26 cellular contexts compared by ENCODE assay signal in genomic region chr1:53913352-53914043, GRCh38. TPM values are rescaled to one million over a fixed set of nuclear protein-coding genes. Genes with fewer than 3 reads are reported as not detected.
DNase-seq lines count a peak whose midpoint lies in the region; ATAC-seq and TF ChIP-seq lines count a peak whose summit lies in the region.
"Had no signal": no experiment of that assay in that cellular context is flagged by ENCODE, and none has a peak within 500 bp of the region (broad histone marks: within the 10 kb centered on the region; RNA-seq: fewer than 3 reads in every experiment).

No MANE protein-coding gene starts in this region.

- H3K27ac ChIP-seq in coronary artery: no peak overlapping the region
- H3K27ac ChIP-seq: breast epithelium, C4-2B, pancreas, sigmoid colon, SJCRH30, suprapubic skin had no signal

- peaks cover 9% of the 10 kb centered on the region for H3K4me1 Mint-ChIP-seq in activated CD4-positive, alpha-beta T cell treated with anti-CD3 and anti-CD28 coated beads for 36 hours
- H3K4me1 Mint-ChIP-seq in WTC11: peaks cover 29% of the 10 kb centered on the region
- peaks cover 20% of the 10 kb centered on the region for H3K4me1 Mint-ChIP-seq in type B pancreatic cell (ENCODE audit: unreplicated experiment)

- H3K27me3 Mint-ChIP-seq in activated CD4-positive, alpha-beta T cell treated with anti-CD3 and anti-CD28 coated beads for 36 hours: no peaks in the 10 kb centered on the region
- no peaks in the 10 kb centered on the region for H3K27me3 Mint-ChIP-seq in WTC11 (ENCODE audit: low read depth)
- no peaks in the 10 kb centered on the region for H3K27me3 Mint-ChIP-seq in type B pancreatic cell
- H3K27me3 Mint-ChIP-seq: activated CD4-positive, alpha-beta T cell treated with anti-CD3 and anti-CD28 coated beads, Interleukin-2, amount 10 ng/mL, durations not matched to agents 7 days and 5 days had no signal

- DNase-seq in activated CD4-positive, alpha-beta T cell treated with anti-CD3 and anti-CD28 coated beads for 36 hours: no peak
- DNase-seq in activated CD4-positive, alpha-beta T cell treated with anti-CD3 and anti-CD28 coated beads, Interleukin-2, amount 50 U/mL, for 4 hours: no peak
- DNase-seq in WTC11 (ENCODE audit: low spot score) (no peak), head of caudate nucleus (peak in 22 of 42 donors; percentile 10 to 69 (median 28)), type B pancreatic cell (ENCODE audit: extremely low spot score, unreplicated experiment) (no peak), coronary artery (ENCODE audit: low spot score) (no peak), hepatic stellate cell (ENCODE audit: low spot score) (no peak), NCI-H345 treated with DMSO at 0.1 percent for 48 hours (lab: John Stamatoyannopoulos, UW; ENCODE audit: unreplicated experiment) (no peak)
- DNase-seq: activated CD4-positive, alpha-beta T cell treated with anti-CD3 and anti-CD28 coated beads, Interleukin-2, amount 10 ng/mL, durations not matched to agents 7 days and 5 days; activated CD8-positive, alpha-beta memory T cell treated with anti-CD3 and anti-CD28 coated beads, Interleukin-2, amount 50 U/mL, for 4 hours; activated effector memory CD4-positive, alpha-beta T cell treated with Interleukin-2 at 50 U/mL for 16 hours; DMS153; GF-D8; hippocampal formation; NCI-H2171 treated with DMSO at 0.1 percent for 48 hours; NCI-H82; pancreas; sigmoid colon; SJCRH30 had no signal

- TF ChIP-seq CTCF in WTC11 (IDR thresholded peaks at IDR 0.05): no peak
- TF ChIP-seq CTCF in type B pancreatic cell (conservative IDR thresholded peaks at IDR 0.05): no peak
- no peak for TF ChIP-seq CTCF in coronary artery (IDR thresholded peaks at IDR 0.05)

- CTCF ChIA-PET in activated CD4-positive, alpha-beta T cell treated with anti-CD3 and anti-CD28 coated beads for 36 hours (lab: Charles Lee): interaction anchor here (0.7 to 1.3 kb wide), 8 partner anchors 8 to 361 kb away, joined by 3 to 5 read pairs (median 4); no protein-coding TSS in a partner anchor
- CTCF ChIA-PET in WTC11 (lab: Charles Lee): interaction anchor here (0.8 to 2.8 kb wide), 6 partner anchors 32 to 53 kb away, joined by 3 to 19 read pairs (median 8); partner anchors contain the start of genes IFT25 and LRRC42

- no peak overlapping the region for H3K4me3 Mint-ChIP-seq in activated CD4-positive, alpha-beta T cell treated with anti-CD3 and anti-CD28 coated beads for 36 hours
- H3K4me3 Mint-ChIP-seq in WTC11: peak overlapping the region; percentile 31
- H3K4me3 Mint-ChIP-seq in type B pancreatic cell: no peak overlapping the region
- H3K4me3 Mint-ChIP-seq: activated CD4-positive, alpha-beta T cell treated with anti-CD3 and anti-CD28 coated beads, Interleukin-2, amount 10 ng/mL, durations not matched to agents 7 days and 5 days had no signal

- POLR2A ChIA-PET in activated CD4-positive, alpha-beta T cell treated with anti-CD3 and anti-CD28 coated beads for 36 hours (lab: Charles Lee): no interaction called here
- POLR2A ChIA-PET in WTC11 (lab: Charles Lee): no interaction called here

- no peak overlapping the region for H3K4me3 ChIP-seq in coronary artery
- H3K4me3 ChIP-seq: breast epithelium, HAP-1, pancreas, sigmoid colon, SJCRH30, suprapubic skin had no signal

- peaks cover 10% of the 10 kb centered on the region for H3K36me3 Mint-ChIP-seq in activated CD4-positive, alpha-beta T cell treated with anti-CD3 and anti-CD28 coated beads for 36 hours (ENCODE audit: low read depth)
- H3K36me3 Mint-ChIP-seq in WTC11 (peaks cover 4% of the 10 kb centered on the region; the same call in 1 of the 2 replicates), type B pancreatic cell (peaks cover 11% of the 10 kb centered on the region)

- peak; percentile 26 for ATAC-seq in activated CD4-positive, alpha-beta T cell treated with anti-CD3 and anti-CD28 coated beads for 36 hours
- ATAC-seq in WTC11: peak; percentile 72
- ATAC-seq: pancreas had no signal

- H3K9me3 Mint-ChIP-seq in activated CD4-positive, alpha-beta T cell treated with anti-CD3 and anti-CD28 coated beads for 36 hours (ENCODE audit: low read depth): no peaks in the 10 kb centered on the region
- H3K9me3 Mint-ChIP-seq in WTC11: no peaks in the 10 kb centered on the region
- no peaks in the 10 kb centered on the region for H3K9me3 Mint-ChIP-seq in type B pancreatic cell
- H3K9me3 Mint-ChIP-seq: activated CD4-positive, alpha-beta T cell treated with anti-CD3 and anti-CD28 coated beads, Interleukin-2, amount 10 ng/mL, durations not matched to agents 7 days and 5 days had no signal

- intact Hi-C loops in activated CD4-positive, alpha-beta T cell treated with anti-CD3 and anti-CD28 coated beads for 36 hours (cut with DNase I, micrococcal nuclease): no loop called here
- intact Hi-C loops in head of caudate nucleus (cut with DNase I): no loop called here

- no peak overlapping the region for H3K27ac Mint-ChIP-seq in activated CD4-positive, alpha-beta T cell treated with anti-CD3 and anti-CD28 coated beads for 36 hours
- H3K27ac Mint-ChIP-seq in WTC11: peak overlapping the region; percentile 82; the same call in 1 of the 2 replicates
- H3K27ac Mint-ChIP-seq in type B pancreatic cell: peak overlapping the region; percentile 73
- H3K27ac Mint-ChIP-seq: activated CD4-positive, alpha-beta T cell treated with anti-CD3 and anti-CD28 coated beads, Interleukin-2, amount 10 ng/mL, durations not matched to agents 7 days and 5 days had no signal

TF ChIP-seq in WTC11, 78 proteins besides CTCF, POLR2A, EP300 and RAD21 (continues in another document):
- TF ChIP-seq TEAD4 (CRISPR knock-in tag; IDR thresholded peaks at IDR 0.05): no peak
- no peak for TF ChIP-seq JUN (CRISPR knock-in tag; IDR thresholded peaks at IDR 0.05)
- TF ChIP-seq, protein P1, sequence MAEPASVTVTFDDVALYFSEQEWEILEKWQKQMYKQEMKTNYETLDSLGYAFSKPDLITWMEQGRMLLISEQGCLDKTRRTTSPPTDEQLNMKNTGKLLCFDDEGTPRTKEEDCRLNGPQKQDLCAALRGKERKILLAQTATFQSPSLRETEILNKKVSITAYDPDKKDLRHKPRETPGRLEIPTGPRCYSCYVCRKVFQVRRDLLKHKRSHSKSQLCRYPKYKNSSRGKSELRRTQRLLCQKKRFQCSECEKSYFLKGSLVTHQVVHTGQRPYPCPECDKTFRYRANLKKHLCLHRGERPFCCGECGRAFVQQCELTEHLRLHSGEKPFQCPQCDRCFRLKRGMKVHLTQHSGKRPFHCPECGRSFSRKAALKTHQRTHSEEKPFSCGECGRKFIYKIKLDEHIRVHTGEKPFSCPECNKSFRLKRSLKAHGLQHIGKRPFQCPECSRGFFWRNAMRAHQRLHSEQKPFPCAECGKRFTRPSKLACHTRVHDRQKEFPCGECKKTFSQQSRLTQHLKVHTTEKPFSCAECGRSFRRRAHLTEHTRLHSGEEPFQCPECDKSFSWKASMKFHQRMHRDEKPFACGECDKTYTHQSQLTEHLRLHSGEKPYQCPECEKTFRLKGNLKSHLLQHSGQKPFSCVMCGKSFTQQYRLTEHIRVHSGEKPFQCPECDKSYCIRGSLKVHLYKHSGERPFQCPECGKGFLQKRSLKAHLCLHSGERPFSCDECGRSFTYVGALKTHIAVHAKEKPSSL (CRISPR knock-in tag; conservative IDR thresholded peaks at IDR 0.05): no peak
- no peak for TF ChIP-seq ESRRA (CRISPR knock-in tag; IDR thresholded peaks at IDR 0.05; ENCODE audit: borderline replicate concordance)
- TF ChIP-seq, protein P2, sequence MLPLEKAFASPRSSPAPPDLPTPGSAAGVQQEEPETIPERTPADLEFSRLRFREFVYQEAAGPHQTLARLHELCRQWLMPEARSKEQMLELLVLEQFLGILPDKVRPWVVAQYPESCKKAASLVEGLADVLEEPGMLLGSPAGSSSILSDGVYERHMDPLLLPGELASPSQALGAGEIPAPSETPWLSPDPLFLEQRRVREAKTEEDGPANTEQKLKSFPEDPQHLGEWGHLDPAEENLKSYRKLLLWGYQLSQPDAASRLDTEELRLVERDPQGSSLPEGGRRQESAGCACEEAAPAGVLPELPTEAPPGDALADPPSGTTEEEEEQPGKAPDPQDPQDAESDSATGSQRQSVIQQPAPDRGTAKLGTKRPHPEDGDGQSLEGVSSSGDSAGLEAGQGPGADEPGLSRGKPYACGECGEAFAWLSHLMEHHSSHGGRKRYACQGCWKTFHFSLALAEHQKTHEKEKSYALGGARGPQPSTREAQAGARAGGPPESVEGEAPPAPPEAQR (CRISPR knock-in tag; IDR thresholded peaks at IDR 0.05): no peak
- no peak for TF ChIP-seq CBFB (CRISPR knock-in tag; IDR thresholded peaks at IDR 0.05; ENCODE audit: low read depth)
- TF ChIP-seq SMAD4 (CRISPR knock-in tag; IDR thresholded peaks at IDR 0.05): no peak
- TF ChIP-seq, protein P3, sequence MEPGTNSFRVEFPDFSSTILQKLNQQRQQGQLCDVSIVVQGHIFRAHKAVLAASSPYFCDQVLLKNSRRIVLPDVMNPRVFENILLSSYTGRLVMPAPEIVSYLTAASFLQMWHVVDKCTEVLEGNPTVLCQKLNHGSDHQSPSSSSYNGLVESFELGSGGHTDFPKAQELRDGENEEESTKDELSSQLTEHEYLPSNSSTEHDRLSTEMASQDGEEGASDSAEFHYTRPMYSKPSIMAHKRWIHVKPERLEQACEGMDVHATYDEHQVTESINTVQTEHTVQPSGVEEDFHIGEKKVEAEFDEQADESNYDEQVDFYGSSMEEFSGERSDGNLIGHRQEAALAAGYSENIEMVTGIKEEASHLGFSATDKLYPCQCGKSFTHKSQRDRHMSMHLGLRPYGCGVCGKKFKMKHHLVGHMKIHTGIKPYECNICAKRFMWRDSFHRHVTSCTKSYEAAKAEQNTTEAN (CRISPR knock-in tag; IDR thresholded peaks at IDR 0.05): no peak

RNA-seq across cellular contexts. Expression of gene DIO1, which starts 19.5 kb away (rescaled TPM):
- not detected for total RNA-seq in activated CD4-positive, alpha-beta T cell treated with anti-CD3 and anti-CD28 coated beads for 36 hours
- total RNA-seq in WTC11 (2021): 0.23 TPM in 1 of 3 replicates, not detected in the others
- total RNA-seq in type B pancreatic cell (ENCODE audit: low replicate concordance): 4.1 and 6.0 TPM in 2 replicates
- total RNA-seq: activated CD4-positive, alpha-beta T cell treated with anti-CD3 and anti-CD28 coated beads, Interleukin-2, amount 10 ng/mL, durations not matched to agents 7 days and 5 days; fibroblast of villous mesenchyme; kidney epithelial cell; pancreas; sigmoid colon; SJCRH30; suprapubic skin; T-helper 1 cell treated with Interleukin-12 subunit alpha and Interleukin-12 subunit beta and Interleukin-4 antibody, amounts not matched to agents 30 ng/mL and 1 ng/mL, for 36 hours had no signal

RNA-seq across cellular contexts. Expression of gene YIPF1, which starts 23.9 kb away (rescaled TPM):
- 10 to 100 TPM; 19.0 to 24.4 TPM for total RNA-seq in activated CD4-positive, alpha-beta T cell treated with anti-CD3 and anti-CD28 coated beads for 36 hours
- total RNA-seq in WTC11 (2021) (21.9 to 28.6 TPM (median 25.9 TPM) in 3 replicates), type B pancreatic cell (ENCODE audit: low replicate concordance) (30.2 and 31.6 TPM in 2 replicates)

RNA-seq across cellular contexts. Expression of gene IFT25, which starts 32.0 kb away (rescaled TPM):
- total RNA-seq in activated CD4-positive, alpha-beta T cell treated with anti-CD3 and anti-CD28 coated beads for 36 hours: 10 to 100 TPM; 56.6 to 62.0 TPM
- 22.6 to 27.9 TPM (median 26.3 TPM) in 3 replicates for total RNA-seq in WTC11 (2021)
- total RNA-seq in type B pancreatic cell (ENCODE audit: low replicate concordance): 21.2 and 41.2 TPM in 2 replicates

RNA-seq across cellular contexts. Expression of gene LRRC42, which starts 32.7 kb away (rescaled TPM):
- total RNA-seq in activated CD4-positive, alpha-beta T cell treated with anti-CD3 and anti-CD28 coated beads for 36 hours: 10 to 100 TPM; 25.4 to 31.3 TPM
- total RNA-seq in WTC11 (2021): 38.1 to 39.1 TPM (median 38.6 TPM) in 3 replicates
- total RNA-seq in type B pancreatic cell (ENCODE audit: low replicate concordance): 50.1 and 52.9 TPM in 2 replicates

Comparison
In these comparisons a context has a peak if more than half of its experiments do, and no peak if none do; other contexts are left out.
1. DNase-seq: peak in head of caudate nucleus (22 of 42); none in activated CD4-positive, alpha-beta T cell treated with anti-CD3 and anti-CD28 coated beads for 36 hours (single experiment), activated CD4-positive, alpha-beta T cell treated with anti-CD3 and anti-CD28 coated beads, Interleukin-2, amount 50 U/mL, for 4 hours (0 of 2), WTC11 (single experiment), type B pancreatic cell (single experiment), coronary artery (single experiment), hepatic stellate cell (single experiment) and NCI-H345 treated with DMSO at 0.1 percent for 48 hours (single experiment).